In the genomic region with DNA sequence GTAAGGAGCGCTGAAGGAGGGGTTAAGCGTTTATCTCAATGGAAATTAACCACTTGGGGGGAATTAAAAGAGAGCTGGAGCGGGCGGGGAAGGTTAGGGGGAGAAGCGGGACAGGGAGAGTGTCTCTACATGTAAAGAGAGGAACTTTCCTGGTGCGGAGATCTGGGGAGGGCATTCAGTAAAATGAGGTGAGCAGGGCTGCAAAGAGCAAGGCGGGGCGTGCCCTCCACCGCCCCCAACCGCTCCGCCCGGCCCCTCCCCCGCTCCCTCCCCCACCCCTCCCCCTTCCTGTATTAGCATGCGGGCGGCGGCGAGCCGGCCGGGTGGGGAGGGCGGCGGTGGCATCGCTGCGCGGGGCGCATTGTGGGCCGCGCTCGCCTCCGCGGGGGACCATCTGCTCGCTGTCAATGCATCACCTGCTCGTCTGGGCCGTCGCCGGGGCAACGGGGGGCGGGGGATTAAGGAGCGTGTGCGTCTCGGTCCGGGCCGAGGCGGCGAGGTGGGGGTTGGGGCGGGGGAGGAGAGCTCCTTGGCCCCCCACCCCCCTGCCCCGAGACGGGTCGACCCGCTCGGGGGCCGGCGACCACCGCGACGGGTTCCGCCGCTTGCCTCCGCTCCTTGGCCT, we compare ENCODE assay signal across 10 cellular contexts. TPM values are rescaled to one million over a fixed set of nuclear protein-coding genes. Genes with fewer than 3 reads are reported as not detected.
A peak's percentile ranks its signal among the peaks of the same experiment; 100 is the strongest.
DNase-seq lines count a peak whose midpoint lies in the region; ATAC-seq, FAIRE-seq and TF ChIP-seq lines count a peak whose summit lies in the region.
"Had no signal": no experiment of that assay in that cellular context is flagged by ENCODE, and none has a peak within 500 bp of the region (broad histone marks: within the 10 kb centered on the region; RNA-seq: fewer than 3 reads in every experiment).

No MANE protein-coding gene starts in this region.

- BruUV-seq in GM12878 (replicated peaks; lab: Mats Ljungman, UMichigan) = no TSS peak
- no TSS peak for BruUV-seq in PC-9 (replicated peaks; lab: Mats Ljungman, UMichigan)

- H3K27ac Mint-ChIP-seq in IgD-negative memory B cell = peak overlapping the region; percentile 72 to 96 (median 93)
- H3K27ac Mint-ChIP-seq in T-helper 17 cell = peak overlapping the region; percentile 78

- H3K4me1 ChIP-seq in BE2C (no peaks in the 10 kb centered on the region), GM12878 (ENCODE audit: control insufficient read depth, insufficient read depth, low read length) (peaks cover 8% of the 10 kb centered on the region; the same call in 1 of the 2 replicates), liver (ENCODE audit: control insufficient read depth in 4 of 4, insufficient read depth in 4 of 4, low read length in 3 of 4) (peaks cover 4 to 8% (median 7%) of the 10 kb centered on the region in 4 donors), PC-9 (replicated peaks; ENCODE audit: insufficient read depth) (no peaks in the 10 kb centered on the region)

- peaks cover 0 to 3% (median 0%) of the 10 kb centered on the region in 3 donors for H3K9me3 Mint-ChIP-seq in IgD-negative memory B cell

- no peaks in the 10 kb centered on the region for H3K9me3 ChIP-seq in BE2C
- no peaks in the 10 kb centered on the region for H3K9me3 ChIP-seq in T-helper 17 cell (ENCODE audit: control insufficient read depth, low read length, poor library complexity, severe bottlenecking)
- no peaks in the 10 kb centered on the region; the same call in 1 of the 3 replicates for H3K9me3 ChIP-seq in GM12878 (replicated peaks; ENCODE audit: control insufficient read depth, insufficient read depth, low read length)
- H3K9me3 ChIP-seq in liver (ENCODE audit: control insufficient read depth in 4 of 4, low read length in 3 of 4) = no peaks in the 10 kb centered on the region
- H3K9me3 ChIP-seq in PC-9 (ENCODE audit: insufficient read depth, low read depth) = no peaks in the 10 kb centered on the region

- TF ChIP-seq CTCF in BE2C (IDR thresholded peaks at IDR 0.05; ENCODE audit: low read depth, low read length) (no peak), GM12878 (IDR thresholded peaks at IDR 0.05 in 2 of 3, conservative IDR thresholded peaks at IDR 0.05 in 1 of 3; ENCODE audit: control insufficient read depth in 2 of 3, extremely low read depth in 1 of 3, insufficient read depth in 1 of 3, low read depth in 3 of 3, low read length in 3 of 3) (no peak), liver (IDR thresholded peaks at IDR 0.05; ENCODE audit: low read depth, low read length, missing input control) (no peak), PC-9 (conservative IDR thresholded peaks at IDR 0.05) (no peak)

- H3K9ac ChIP-seq in GM12878 (ENCODE audit: control insufficient read depth, insufficient read depth, low read length) (peak overlapping the region; percentile 59), liver (ENCODE audit: low read depth in 1 of 2, low read length in 2 of 2) (no peak overlapping the region)

- POLR2A ChIA-PET in GM12878 (lab: Charles Lee) = interaction anchor here (0.6 to 1.6 kb wide), 4 partner anchors 215 to 542 kb away, joined by 3 to 6 read pairs (median 3); no protein-coding TSS in a partner anchor
- POLR2A ChIA-PET in PC-9 (lab: Charles Lee; ENCODE audit: unreplicated experiment) = interaction anchor here (0.6 kb wide), 1 partner anchor 1465 kb away, joined by 16 read pairs; no protein-coding TSS in a partner anchor

- H3K4me3 ChIP-seq in BE2C (ENCODE audit: low read depth, low read length) (peak overlapping the region; percentile 68), GM12878 (peak overlapping the region; percentile 72), liver (ENCODE audit: low read depth in 1 of 3, low read length in 3 of 3) (peak overlapping the region in 2 of 3 donors; percentile 43 to 44), PC-9 (no peak overlapping the region)

- CTCF ChIA-PET in GM12878 (lab: Yijun Ruan, JAX) (interaction anchor here (0.9 to 11.0 kb wide), 10 partner anchors 9 to 547 kb away, joined by 3 to 228 read pairs (median 6); no protein-coding TSS in a partner anchor), PC-9 (lab: Charles Lee) (no interaction called here)

- H2AFZ ChIP-seq in GM12878 (ENCODE audit: control insufficient read depth, low read depth, low read length) = peak overlapping the region; percentile 78
- no peak overlapping the region for H2AFZ ChIP-seq in PC-9

- no peaks in the 10 kb centered on the region for H4K20me1 ChIP-seq in GM12878 (ENCODE audit: control insufficient read depth, insufficient read depth)
- no peaks in the 10 kb centered on the region for H4K20me1 ChIP-seq in PC-9 (ENCODE audit: insufficient read depth)

- SMC1A ChIA-PET in GM12878 (lab: Charles Lee; ENCODE audit: uncharacterized antibody, unreplicated experiment) = interaction anchor here (0.6 to 13.0 kb wide), 20 partner anchors 11 to 612 kb away, joined by 3 to 334 read pairs (median 4); no protein-coding TSS in a partner anchor

- H3K9me2 ChIP-seq in PC-9 (ENCODE audit: insufficient read depth) = no peaks in the 10 kb centered on the region

- in situ Hi-C loops in GM12878 (cut with MboI) = no loop called here

- WGBS in GM12878 (ENCODE audit: insufficient coverage, insufficient replicate concordance, low lambda C conversion rate, missing lambda C conversion rate) = 0% methylated on average over 6 of the region's 58 CpGs
- 3% methylated on average over 57 of the region's 58 CpGs for WGBS in liver

- H3K4me3 Mint-ChIP-seq in IgD-negative memory B cell (peak overlapping the region; percentile 79 to 94 (median 91)), T-helper 17 cell (peak overlapping the region; percentile 88)

- no peak for TF ChIP-seq POLR2A in GM12878 (IDR thresholded peaks at IDR 0.05; ENCODE audit: low read depth, low read length)

- no peaks in the 10 kb centered on the region for H3F3A ChIP-seq in PC-9 (ENCODE audit: insufficient read depth, low read depth)

- peak overlapping the region; percentile 100 for H3K4me2 ChIP-seq in GM12878 (ENCODE audit: control insufficient read depth, insufficient read depth)
- H3K4me2 ChIP-seq in PC-9 = no peak overlapping the region

- H3K36me3 Mint-ChIP-seq in IgD-negative memory B cell (no peaks in the 10 kb centered on the region), T-helper 17 cell (ENCODE audit: low read depth) (peaks cover 2% of the 10 kb centered on the region)

- H3K79me2 ChIP-seq in GM12878 (ENCODE audit: control insufficient read depth, insufficient read depth, low read length) = no peaks in the 10 kb centered on the region
- H3K79me2 ChIP-seq in PC-9 (ENCODE audit: low read depth) = no peaks in the 10 kb centered on the region

- H3K4me1 Mint-ChIP-seq in IgD-negative memory B cell (peaks cover 9 to 22% (median 17%) of the 10 kb centered on the region in 3 donors), T-helper 17 cell (peaks cover 9% of the 10 kb centered on the region)

- ATAC-seq in GM21360 (IDR thresholded peaks at IDR 0.05; ENCODE audit: unreplicated experiment) (peak; percentile 68), T-helper 17 cell (peak; percentile 85), GM12878 (peak; percentile 88)

- TF ChIP-seq EP300 in GM12878 (IDR thresholded peaks at IDR 0.05; ENCODE audit: borderline replicate concordance in 1 of 2, control insufficient read depth in 1 of 2, low read depth in 2 of 2, low read length in 2 of 2) = no peak

- intact Hi-C loops in GM12878 (cut with micrococcal nuclease; ENCODE audit: unreplicated experiment) (no loop called here), PC-9 (cut with micrococcal nuclease; ENCODE audit: unreplicated experiment) (loop anchor here (10.0 kb wide), 1 partner anchor 380 kb away; no protein-coding TSS in a partner anchor)

- H3K36me3 ChIP-seq in BE2C (no peaks in the 10 kb centered on the region), GM12878 (ENCODE audit: control insufficient read depth in 2 of 2, insufficient read depth in 2 of 2, low read length in 1 of 2) (no peaks in the 10 kb centered on the region), liver (ENCODE audit: control insufficient read depth in 4 of 4, insufficient read depth in 3 of 4, low read depth in 1 of 4, low read length in 3 of 4) (no peaks in the 10 kb centered on the region), PC-9 (ENCODE audit: low read depth) (no peaks in the 10 kb centered on the region)

- no peak for TF ChIP-seq RAD21 in GM12878 (IDR thresholded peaks at IDR 0.05; ENCODE audit: insufficient read depth, low read depth, low read length)
- TF ChIP-seq RAD21 in liver (IDR thresholded peaks at IDR 0.05) = no peak

- RAD21 ChIA-PET in GM12878 (lab: Charles Lee; ENCODE audit: unreplicated experiment) = interaction anchor here (0.7 to 5.2 kb wide), 16 partner anchors 9 to 546 kb away, joined by 3 to 106 read pairs (median 4); no protein-coding TSS in a partner anchor

- DNase-seq in BE2C (peak; percentile 84), T-helper 17 cell (peak; percentile 20 to 32 (median 29)), GM12878 (ENCODE audit: low read depth, low spot score) (no peak), PC-9 (no peak)
- peak in 5 of 6 experiments; percentile 26 to 58 (median 53) for DNase-seq in stimulated activated naive CD4-positive, alpha-beta T cell (lab: John Stamatoyannopoulos, UW)

- no peaks in the 10 kb centered on the region for H3K27me3 ChIP-seq in BE2C
- H3K27me3 ChIP-seq in GM12878 (replicated peaks in 1 of 2; ENCODE audit: control insufficient read depth in 2 of 2, insufficient read depth in 2 of 2, low read length in 1 of 2) = no peaks in the 10 kb centered on the region
- peaks cover 0 to 13% (median 3%) of the 10 kb centered on the region in 4 donors for H3K27me3 ChIP-seq in liver (ENCODE audit: control insufficient read depth in 4 of 4, insufficient read depth in 4 of 4, low read length in 3 of 4)
- H3K27me3 ChIP-seq in PC-9 (ENCODE audit: insufficient read depth, low read depth) = no peaks in the 10 kb centered on the region

- H3K27me3 Mint-ChIP-seq in IgD-negative memory B cell = no peaks in the 10 kb centered on the region
- peaks cover 16% of the 10 kb centered on the region for H3K27me3 Mint-ChIP-seq in T-helper 17 cell

- no peak for FAIRE-seq in GM12878 (lab: Jason Lieb, UNC)

- H3K27ac ChIP-seq in GM12878 (ENCODE audit: control insufficient read depth, insufficient read depth) = no peak overlapping the region
- H3K27ac ChIP-seq in liver (ENCODE audit: low read depth in 1 of 2, low read length in 2 of 2) = no peak overlapping the region
- no peak overlapping the region for H3K27ac ChIP-seq in PC-9
- H3K27ac ChIP-seq: C4-2B had no signal

RNA-seq across cellular contexts. Expression of a gene that starts 0.5 kb away (rescaled TPM):
- polyA plus RNA-seq in BE2C (2012; ENCODE audit: insufficient read depth, insufficient read length, low read depth) = 1.8 TPM
- polyA plus RNA-seq in IgD-negative memory B cell (25.4 TPM), GM12878 (2011; rRNA removed) (7.0 and 8.2 TPM in 2 replicates), GM12878 (2014; fragmentation: Illumina TruSeq; extraction: Trizol) (2.6 and 3.4 TPM in 2 replicates), GM12878 (2014; fragmentation: Nextera tagmentation; extraction: Ambion mirVana) (1 to 10 TPM; 1.8 to 1.9 TPM), GM12878 (2014; rRNA removed) (1.8 and 1.9 TPM in 2 replicates), GM12878 (2016; fragmentation: Nextera tagmentation; extraction: Ambion mirVana) (1 to 10 TPM; 1.4 to 2.5 TPM), liver (under 1 TPM in 1 of 2 donors, not detected in 1; 0.14 TPM)
- total RNA-seq in T-helper 17 cell (1 to 10 TPM; 3.3 to 7.1 TPM), GM12878 (2014; rRNA removed) (4.0 and 4.1 TPM in 2 replicates), GM12878 (2014; rRNA removed; fragmentation: Illumina TruSeq; extraction: Trizol) (2.3 and 2.8 TPM in 2 replicates), GM12878 (2021) (2.0 and 2.3 TPM in 2 replicates), liver (under 1 TPM in 1 of 2 donors, not detected in 1; 0.17 TPM), PC-9 (2021) (not detected in 2 replicates)
- total RNA-seq in GM12878 (2013; cell fraction: nucleolus; rRNA removed) = 12.6 and 19.3 TPM in 2 replicates
- not detected for polyA plus RNA-seq in GM12878 (2011; ENCODE audit: low read depth)
- 4.0 and 4.1 TPM in 2 replicates for polyA plus RNA-seq in GM12878 (2011; cell fraction: cytosol; rRNA removed)
- polyA plus RNA-seq in GM12878 (2011; cell fraction: nucleus; rRNA removed) = 10.2 and 13.2 TPM in 2 replicates
- polyA plus RNA-seq in GM12878 (2012) = 0.66 and 0.74 TPM in 2 replicates
- polyA minus RNA-seq in GM12878 (2011; rRNA and poly(A)+ RNA removed) = 6.9 and 10.4 TPM in 2 replicates
- polyA minus RNA-seq in GM12878 (2011; cell fraction: cytosol; rRNA and poly(A)+ RNA removed) = 1.7 and 4.9 TPM in 2 replicates
- 21.4 and 23.9 TPM in 2 replicates for polyA minus RNA-seq in GM12878 (2011; cell fraction: nucleus; rRNA and poly(A)+ RNA removed)
- total RNA-seq: aorta had no signal
- polyA plus RNA-seq: aorta had no signal

Comparison
In these comparisons a context has a peak if more than half of its experiments do, and no peak if none do; other contexts are left out.
1. DNase-seq: peak in BE2C (single experiment), T-helper 17 cell (3 of 3) and stimulated activated naive CD4-positive, alpha-beta T cell (5 of 6); none in GM12878 (single experiment) and PC-9 (0 of 2).
2. Peak in every context shown above with its lines, with median percentiles within 50 percentile points of each other: ATAC-seq.